In the genomic region with DNA sequence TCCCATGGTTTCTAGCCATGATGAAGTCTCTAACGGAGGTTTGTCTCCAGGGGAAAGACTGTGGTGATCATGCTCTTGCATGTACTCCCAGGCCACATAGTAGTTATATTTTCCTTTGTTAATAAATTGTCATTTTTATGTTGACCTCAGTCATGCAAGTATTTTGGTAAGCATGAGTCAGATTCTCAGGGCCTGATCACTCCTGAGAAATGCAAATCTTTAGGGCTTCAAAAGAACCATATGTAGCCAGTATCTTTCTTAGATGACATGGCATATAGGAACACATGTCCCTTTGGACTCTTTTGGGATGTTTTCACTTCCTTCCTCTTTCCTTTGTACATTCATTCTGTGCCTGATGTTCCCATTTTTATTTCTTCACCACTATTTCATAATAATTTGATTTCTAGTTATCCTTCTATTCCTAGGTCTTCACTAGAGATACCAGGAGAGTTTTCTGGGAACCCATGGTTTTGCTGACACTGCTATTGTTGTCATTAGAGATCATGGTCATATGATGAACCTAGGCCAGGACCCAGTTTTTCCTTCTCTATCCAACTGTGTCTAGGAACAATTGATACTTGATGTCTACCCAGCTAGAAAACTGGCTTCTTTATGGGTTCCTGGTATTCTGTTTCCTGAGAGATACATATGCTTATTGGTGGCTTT, we compare ENCODE assay signal across 9 cellular contexts.
A peak's percentile ranks its signal among the peaks of the same experiment; 100 is the strongest.
DNase-seq lines count a peak whose midpoint lies in the region; ATAC-seq and TF ChIP-seq lines count a peak whose summit lies in the region.
"Had no signal": no experiment of that assay in that cellular context is flagged by ENCODE, and none has a peak within 500 bp of the region (broad histone marks: within the 10 kb centered on the region; RNA-seq: fewer than 3 reads in every experiment).

No MANE protein-coding gene starts in this region.

- TF ChIP-seq CTCF in AG10803 (conservative IDR thresholded peaks at IDR 0.05; ENCODE audit: low read length), result no peak
- TF ChIP-seq CTCF in astrocyte of the cerebellum (IDR thresholded peaks at IDR 0.05; ENCODE audit: low read depth, low read length, missing control alignments), result no peak

- DNase-seq in AG10803 (ENCODE audit: low read depth) (peak; percentile 92), astrocyte of the cerebellum (ENCODE audit: low read depth) (peak; percentile 19), hepatic stellate cell (ENCODE audit: low spot score) (no peak), OCI-M2 (lab: John Stamatoyannopoulos, UW; ENCODE audit: unreplicated experiment) (no peak), SW480 (ENCODE audit: low spot score) (no peak), dermis blood vessel endothelial cell (no peak)
- DNase-seq: C1 segment of cervical spinal cord had no signal

- H3K4me3 ChIP-seq in AG10803 (ENCODE audit: low read length) (no peak overlapping the region), astrocyte of the cerebellum (ENCODE audit: low read depth, low read length) (no peak overlapping the region)

- ATAC-seq in GM19372 (IDR thresholded peaks at IDR 0.05; ENCODE audit: low read depth, unreplicated experiment), result peak; percentile 74
- ATAC-seq in HG03060 (IDR thresholded peaks at IDR 0.05; ENCODE audit: low read depth, unreplicated experiment), result peak; percentile 83

- in situ Hi-C loops in astrocyte of the cerebellum (cut with HindIII; ENCODE audit: low sequenced_read_pairs), result no loop called here

Comparison
In these comparisons a context has a peak if more than half of its experiments do, and no peak if none do; other contexts are left out.
1. DNase-seq: peak in AG10803 (single experiment) and astrocyte of the cerebellum (single experiment); none in hepatic stellate cell (single experiment), OCI-M2 (single experiment), SW480 (single experiment) and dermis blood vessel endothelial cell (single experiment).